In genomic region chr3:51984269-51984647, GRCh38 we compare ENCODE assay signal across 1 cellular context.
TF ChIP-seq lines count a peak whose summit lies in the region.

No MANE protein-coding gene starts in this region.

TF ChIP-seq in GM23338, 12 proteins besides CTCF, POLR2A, EP300 and RAD21:
- TF ChIP-seq ZNF462 (CRISPR knock-in tag; IDR thresholded peaks at IDR 0.05) (no peak), REST (IDR thresholded peaks at IDR 0.05; ENCODE audit: unreplicated experiment) (no peak), ZNF331 (CRISPR knock-in tag; IDR thresholded peaks at IDR 0.05; ENCODE audit: low read depth) (no peak)
TF ChIP-seq in GM23338: peak in this region for 0.
